In genomic region chr1:26356106-26356505, GRCh38 we compare ENCODE assay signal across 31 cellular contexts. TPM values are rescaled to one million over a fixed set of nuclear protein-coding genes. Genes with fewer than 3 reads are reported as not detected.
DNase-seq lines count a peak whose midpoint lies in the region; ATAC-seq, FAIRE-seq and TF ChIP-seq lines count a peak whose summit lies in the region.
"Had no signal": no experiment of that assay in that cellular context is flagged by ENCODE, and none has a peak within 500 bp of the region (broad histone marks: within the 10 kb centered on the region; RNA-seq: fewer than 3 reads in every experiment).

No MANE protein-coding gene starts in this region.

- no peak overlapping the region for H3K4me2 ChIP-seq in HepG2 (ENCODE audit: low read depth, low read length)
- H3K4me2 ChIP-seq: SK-N-SH had no signal

- H3K4me3 Mint-ChIP-seq in type B pancreatic cell: peak overlapping the region; percentile 52
- H3K4me3 Mint-ChIP-seq: activated CD8-positive, alpha-beta T cell treated with anti-CD3 and anti-CD28 coated beads, Interleukin-2, amount 10 ng/mL, durations not matched to agents 7 days and 5 days; activated naive CD8-positive, alpha-beta T cell treated with anti-CD3 and anti-CD28 coated beads for 36 hours; CD4-positive, alpha-beta memory T cell; naive B cell; T-helper 1 cell treated with Interleukin-12 subunit alpha and Interleukin-12 subunit beta and Interleukin-4 antibody, amounts not matched to agents 30 μg/mL and 1 μg/mL, for 36 hours had no signal

- no peaks in the 10 kb centered on the region for H4K20me1 ChIP-seq in HepG2 (ENCODE audit: insufficient read depth, low read length)

- H3K4me1 ChIP-seq in HepG2 (ENCODE audit: insufficient read depth, low read length) (peaks cover 89% of the 10 kb centered on the region), right lobe of liver (peaks cover 0 to 14% (median 5%) of the 10 kb centered on the region in 4 donors), esophagus squamous epithelium (peaks cover 36 to 100% (median 44%) of the 10 kb centered on the region in 3 donors)

- no peaks in the 10 kb centered on the region for H3K36me3 Mint-ChIP-seq in type B pancreatic cell
- H3K36me3 Mint-ChIP-seq: activated naive CD8-positive, alpha-beta T cell treated with anti-CD3 and anti-CD28 coated beads for 36 hours; CD4-positive, alpha-beta memory T cell; naive B cell had no signal

- TF ChIP-seq POLR2A in HepG2 (IDR thresholded peaks at IDR 0.05; ENCODE audit: insufficient read depth in 1 of 2, low read depth in 2 of 2, low read length in 2 of 2): no peak
- no peak for TF ChIP-seq POLR2A in right lobe of liver (IDR thresholded peaks at IDR 0.05)
- no peak for TF ChIP-seq POLR2A in esophagus squamous epithelium (IDR thresholded peaks at IDR 0.05)

- TF ChIP-seq EP300 in HepG2 (IDR thresholded peaks at IDR 0.05; ENCODE audit: low read depth in 2 of 2, low read length in 2 of 2) (no peak), HepG2 (CRISPR knock-in tag; IDR thresholded peaks at IDR 0.05; ENCODE audit: borderline replicate concordance) (no peak)

- no peak overlapping the region for H3K4me3 ChIP-seq in HepG2 (replicated peaks in 1 of 3; ENCODE audit: insufficient read depth in 1 of 3, low read depth in 2 of 3, low read length in 3 of 3)
- H3K4me3 ChIP-seq in right lobe of liver: no peak overlapping the region
- H3K4me3 ChIP-seq in esophagus squamous epithelium: peak overlapping the region in 1 of 4 donors; percentile 8
- H3K4me3 ChIP-seq: transverse colon had no signal

- peaks cover 19% of the 10 kb centered on the region for H3K4me1 Mint-ChIP-seq in type B pancreatic cell (ENCODE audit: unreplicated experiment)

- no peak for ATAC-seq in HepG2
- no peak for ATAC-seq in right lobe of liver
- ATAC-seq in HG02763 (IDR thresholded peaks at IDR 0.05; ENCODE audit: unreplicated experiment): no peak
- ATAC-seq: activated CD8-positive, alpha-beta T cell treated with anti-CD3 and anti-CD28 coated beads, Interleukin-2, amount 10 ng/mL, durations not matched to agents 7 days and 5 days had no signal

- H3K36me3 ChIP-seq in HepG2 (replicated peaks in 1 of 2; ENCODE audit: control insufficient read depth in 1 of 2, insufficient read depth in 2 of 2, low read length in 2 of 2): no peaks in the 10 kb centered on the region
- no peaks in the 10 kb centered on the region for H3K36me3 ChIP-seq in right lobe of liver
- H3K36me3 ChIP-seq in esophagus squamous epithelium: no peaks in the 10 kb centered on the region
- H3K36me3 ChIP-seq: transverse colon had no signal

- no peaks in the 10 kb centered on the region for H3K9me3 Mint-ChIP-seq in type B pancreatic cell
- H3K9me3 Mint-ChIP-seq: activated naive CD8-positive, alpha-beta T cell treated with anti-CD3 and anti-CD28 coated beads for 36 hours; T-helper 1 cell treated with Interleukin-12 subunit alpha and Interleukin-12 subunit beta and Interleukin-4 antibody, amounts not matched to agents 30 μg/mL and 1 μg/mL, for 36 hours had no signal

- H3K27me3 ChIP-seq in HepG2 (ENCODE audit: control insufficient read depth in 1 of 2, insufficient read depth in 2 of 2, low read length in 2 of 2) (no peaks in the 10 kb centered on the region), right lobe of liver (no peaks in the 10 kb centered on the region), esophagus squamous epithelium (peaks cover 0 to 49% (median 8%) of the 10 kb centered on the region in 4 donors)

- in situ Hi-C loops in HepG2 (cut with HindIII; ENCODE audit: extremely low pct_ligation_motif_present, low pct_unique_long_range_greater_than_20kb): no loop called here

- POLR2A ChIA-PET in HepG2 (lab: Yijun Ruan, JAX): no interaction called here

- intact Hi-C loops in HepG2 (cut with micrococcal nuclease; ENCODE audit: unreplicated experiment): no loop called here
- intact Hi-C loops in right lobe of liver (cut with DNase I): no loop called here
- intact Hi-C loops in esophagus squamous epithelium (cut with DNase I): no loop called here

- H3K9me3 ChIP-seq in HepG2 (ENCODE audit: low read length) (no peaks in the 10 kb centered on the region), right lobe of liver (no peaks in the 10 kb centered on the region), esophagus squamous epithelium (no peaks in the 10 kb centered on the region)
- H3K9me3 ChIP-seq: SK-N-SH, transverse colon had no signal

- no TSS peak for BruUV-seq in HepG2 (replicated peaks; lab: Mats Ljungman, UMichigan)

- peak overlapping the region; percentile 48 for H3K27ac ChIP-seq in HepG2 (ENCODE audit: extremely low read length, insufficient read depth, low read length)
- no peak overlapping the region for H3K27ac ChIP-seq in right lobe of liver
- peak overlapping the region; percentile 85 to 95 (median 92) for H3K27ac ChIP-seq in esophagus squamous epithelium

- peak overlapping the region; percentile 95 for H3K27ac Mint-ChIP-seq in type B pancreatic cell
- H3K27ac Mint-ChIP-seq: activated CD8-positive, alpha-beta T cell treated with anti-CD3 and anti-CD28 coated beads, Interleukin-2, amount 10 ng/mL, durations not matched to agents 7 days and 5 days; activated naive CD8-positive, alpha-beta T cell treated with anti-CD3 and anti-CD28 coated beads for 36 hours had no signal

- H2AFZ ChIP-seq in HepG2 (ENCODE audit: low read length): no peak overlapping the region

- H3K9ac ChIP-seq in HepG2 (ENCODE audit: insufficient read depth, low read depth, low read length): 0 out of 2 replicates have a peak overlapping the region, but pooled peaks have one; percentile 36
- H3K9ac ChIP-seq: SK-N-SH had no signal

- DNase-seq in HepG2 (ENCODE audit: low spot score) (no peak), right lobe of liver (no peak), esophagus squamous epithelium (lab: John Stamatoyannopoulos, UW) (no peak), type B pancreatic cell (ENCODE audit: extremely low spot score, unreplicated experiment) (no peak), NCI-H2196 treated with DMSO at 0.1 percent for 48 hours (lab: John Stamatoyannopoulos, UW; ENCODE audit: unreplicated experiment) (no peak)
- DNase-seq: activated CD4-positive, alpha-beta T cell treated with anti-CD3 and anti-CD28 coated beads for 1 hour; activated CD8-positive, alpha-beta T cell treated with anti-CD3 and anti-CD28 coated beads, Interleukin-2, amount 10 ng/mL, durations not matched to agents 7 days and 5 days; activated naive CD8-positive, alpha-beta T cell treated with anti-CD3 and anti-CD28 coated beads for 36 hours; AML-193; CD4-positive, alpha-beta memory T cell; central memory CD4-positive, alpha-beta T cell; dermis blood vessel endothelial cell; KG1; MM.1S; naive B cell; NCI-H1417; NCI-H2029 treated with DMSO at 0.1 percent for 48 hours; NCI-H2227 treated with DMSO at 0.1 percent for 48 hours; occipital lobe; SK-N-SH; transverse colon had no signal

- WGBS in HepG2 (ENCODE audit: low lambda C conversion rate): 94% methylated on average over 5 of the region's 5 CpGs
- WGBS in right lobe of liver (ENCODE audit: insufficient coverage, low coverage, low lambda C conversion rate, missing lambda C conversion rate): 100% methylated on average over 1 of the region's 5 CpGs
- WGBS in esophagus squamous epithelium, 2 donors: 68 to 73% methylated on average over 3 to 5 of the region's 5 CpGs

- FAIRE-seq in HepG2 (lab: Jason Lieb, UNC): no peak
- FAIRE-seq: A204.1, endometrium, GM12891, keratinocyte had no signal

- TF ChIP-seq RAD21 in HepG2 (CRISPR knock-in tag; IDR thresholded peaks at IDR 0.05): no peak

- H3K79me2 ChIP-seq in HepG2 (ENCODE audit: insufficient read depth, low read length): peaks cover 2% of the 10 kb centered on the region

- CTCF ChIA-PET in HepG2 (lab: Yijun Ruan, JAX; ENCODE audit: low intra/inter-chr PET ratio, low total read pairs): no interaction called here

- TF ChIP-seq CTCF in HepG2 (CRISPR knock-in tag; IDR thresholded peaks at IDR 0.05) (no peak), right lobe of liver (IDR thresholded peaks at IDR 0.05) (no peak), esophagus squamous epithelium (IDR thresholded peaks at IDR 0.05) (no peak), type B pancreatic cell (conservative IDR thresholded peaks at IDR 0.05) (no peak)

- peaks cover 38% of the 10 kb centered on the region for H3K27me3 Mint-ChIP-seq in type B pancreatic cell
- H3K27me3 Mint-ChIP-seq: CD4-positive, alpha-beta memory T cell had no signal

RNA-seq across cellular contexts. Expression of gene CRYBG2, which starts 2.2 kb away (rescaled TPM):
- total RNA-seq in HepG2 (2016; rRNA removed; fragmentation: Illumina TruSeq; extraction: Trizol) (0.39 and 1.3 TPM in 2 replicates), right lobe of liver (1 to 10 TPM in 2 of 6 experiments, under 1 TPM in 1, not detected in 3; 0.81 to 1.9 (median 1.7) TPM), esophagus squamous epithelium (100 to 1,000 TPM in 3 of 4 donors, 10 to 100 TPM in 1; 35.8 to 305 (median 122) TPM), type B pancreatic cell (ENCODE audit: low replicate concordance) (20.0 and 67.7 TPM in 2 replicates)
- total RNA-seq in HepG2 (2016; cell fraction: cytosol; rRNA removed; fragmentation: Illumina TruSeq; extraction: Trizol; ENCODE audit: low read depth): 0.18 TPM in 1 of 2 replicates, not detected in the other
- 0.86 and 1.1 TPM in 2 replicates for total RNA-seq in HepG2 (2016; cell fraction: insoluble cytoplasmic fraction; rRNA removed; fragmentation: Illumina TruSeq; extraction: Trizol)
- total RNA-seq in HepG2 (2016; cell fraction: membrane; rRNA removed; fragmentation: Illumina TruSeq; extraction: Trizol): 0.48 and 0.87 TPM in 2 replicates
- total RNA-seq in HepG2 (2016; cell fraction: nucleus; rRNA removed; fragmentation: Illumina TruSeq; extraction: Trizol): 2.3 TPM in 2 replicates
- polyA plus RNA-seq in HepG2 (2011; rRNA removed): 2.9 and 4.7 TPM in 2 replicates
- 2.0 and 2.5 TPM in 2 replicates for polyA plus RNA-seq in HepG2 (2011; cell fraction: cytosol; rRNA removed)
- polyA plus RNA-seq in HepG2 (2011; cell fraction: nucleus; rRNA removed): 16.5 and 19.4 TPM in 2 replicates
- polyA plus RNA-seq in HepG2 (2012): 2.7 and 3.8 TPM in 2 replicates
- 0.12 and 0.98 TPM in 2 replicates for polyA plus RNA-seq in HepG2 (2016; cell fraction: cytosol; fragmentation: Illumina TruSeq; extraction: Trizol; ENCODE audit: low read depth)
- 1.7 and 1.8 TPM in 2 replicates for polyA plus RNA-seq in HepG2 (2016; cell fraction: insoluble cytoplasmic fraction; fragmentation: Illumina TruSeq; extraction: Trizol; ENCODE audit: low read depth)
- polyA plus RNA-seq in HepG2 (2016; cell fraction: membrane; fragmentation: Illumina TruSeq; extraction: Trizol; ENCODE audit: low read depth): 0.48 and 0.79 TPM in 2 replicates
- 3.4 and 8.9 TPM in 2 replicates for polyA plus RNA-seq in HepG2 (2016; cell fraction: nucleus; fragmentation: Illumina TruSeq; extraction: Trizol; ENCODE audit: insufficient read depth, low read depth)
- 3.5 and 7.2 TPM in 2 replicates for polyA minus RNA-seq in HepG2 (2011; rRNA and poly(A)+ RNA removed; ENCODE audit: low replicate concordance)
- polyA minus RNA-seq in HepG2 (2011; cell fraction: cytosol; rRNA and poly(A)+ RNA removed): 3.4 and 5.1 TPM in 2 replicates
- 7.6 and 9.4 TPM in 2 replicates for polyA minus RNA-seq in HepG2 (2011; cell fraction: nucleus; rRNA and poly(A)+ RNA removed)
- total RNA-seq: dermis blood vessel endothelial cell, glomerular endothelial cell, pulmonary artery endothelial cell had no signal

RNA-seq across cellular contexts. Expression of gene ZNF683, which starts 16.4 kb away (rescaled TPM):
- total RNA-seq in HepG2 (2016; rRNA removed; fragmentation: Illumina TruSeq; extraction: Trizol) (not detected in 2 replicates), right lobe of liver (under 1 TPM in 1 of 6 experiments, not detected in 5; 0.19 TPM), esophagus squamous epithelium (under 1 TPM in 2 of 4 donors, not detected in 2; 0.26 to 0.95 TPM), type B pancreatic cell (ENCODE audit: low replicate concordance) (not detected in 2 replicates)
- total RNA-seq in HepG2 (2016; cell fraction: cytosol; rRNA removed; fragmentation: Illumina TruSeq; extraction: Trizol; ENCODE audit: low read depth): not detected in 2 replicates
- total RNA-seq in HepG2 (2016; cell fraction: insoluble cytoplasmic fraction; rRNA removed; fragmentation: Illumina TruSeq; extraction: Trizol): not detected in 2 replicates
- total RNA-seq in HepG2 (2016; cell fraction: membrane; rRNA removed; fragmentation: Illumina TruSeq; extraction: Trizol): not detected in 2 replicates
- not detected in 2 replicates for total RNA-seq in HepG2 (2016; cell fraction: nucleus; rRNA removed; fragmentation: Illumina TruSeq; extraction: Trizol)
- not detected in 2 replicates for polyA plus RNA-seq in HepG2 (2011; rRNA removed)
- polyA plus RNA-seq in HepG2 (2011; cell fraction: cytosol; rRNA removed): not detected in 2 replicates
- polyA plus RNA-seq in HepG2 (2011; cell fraction: nucleus; rRNA removed): not detected in 2 replicates
- polyA plus RNA-seq in HepG2 (2012): not detected in 2 replicates
- not detected in 2 replicates for polyA plus RNA-seq in HepG2 (2016; cell fraction: cytosol; fragmentation: Illumina TruSeq; extraction: Trizol; ENCODE audit: low read depth)
- polyA plus RNA-seq in HepG2 (2016; cell fraction: insoluble cytoplasmic fraction; fragmentation: Illumina TruSeq; extraction: Trizol; ENCODE audit: low read depth): not detected in 2 replicates
- not detected in 2 replicates for polyA plus RNA-seq in HepG2 (2016; cell fraction: membrane; fragmentation: Illumina TruSeq; extraction: Trizol; ENCODE audit: low read depth)
- not detected in 2 replicates for polyA plus RNA-seq in HepG2 (2016; cell fraction: nucleus; fragmentation: Illumina TruSeq; extraction: Trizol; ENCODE audit: insufficient read depth, low read depth)
- not detected in 2 replicates for polyA minus RNA-seq in HepG2 (2011; rRNA and poly(A)+ RNA removed; ENCODE audit: low replicate concordance)
- polyA minus RNA-seq in HepG2 (2011; cell fraction: cytosol; rRNA and poly(A)+ RNA removed): not detected in 2 replicates
- not detected in 2 replicates for polyA minus RNA-seq in HepG2 (2011; cell fraction: nucleus; rRNA and poly(A)+ RNA removed)
- total RNA-seq: CD4-positive, alpha-beta memory T cell; dermis blood vessel endothelial cell; glomerular endothelial cell; HT-29; occipital lobe; pulmonary artery endothelial cell; transverse colon had no signal
- polyA plus RNA-seq: keratinocyte, SK-N-SH had no signal

RNA-seq across cellular contexts. Expression of gene CD52, which starts 38.3 kb away (rescaled TPM):
- total RNA-seq in HepG2 (2016; rRNA removed; fragmentation: Illumina TruSeq; extraction: Trizol) (not detected in 2 replicates), right lobe of liver (10 to 100 TPM in 2 of 6 experiments, 1 to 10 TPM in 4; 2.8 to 17.6 (median 8.5) TPM), esophagus squamous epithelium (10 to 100 TPM in 2 of 4 donors, 1 to 10 TPM in 2; 1.9 to 22.1 (median 9.4) TPM), type B pancreatic cell (ENCODE audit: low replicate concordance) (0.75 and 0.93 TPM in 2 replicates)
- total RNA-seq in HepG2 (2016; cell fraction: cytosol; rRNA removed; fragmentation: Illumina TruSeq; extraction: Trizol; ENCODE audit: low read depth): not detected in 2 replicates
- total RNA-seq in HepG2 (2016; cell fraction: insoluble cytoplasmic fraction; rRNA removed; fragmentation: Illumina TruSeq; extraction: Trizol): not detected in 2 replicates
- not detected in 2 replicates for total RNA-seq in HepG2 (2016; cell fraction: membrane; rRNA removed; fragmentation: Illumina TruSeq; extraction: Trizol)
- not detected in 2 replicates for total RNA-seq in HepG2 (2016; cell fraction: nucleus; rRNA removed; fragmentation: Illumina TruSeq; extraction: Trizol)
- polyA plus RNA-seq in HepG2 (2011; rRNA removed): 0.32 and 0.93 TPM in 2 replicates
- 0.81 TPM in 2 replicates for polyA plus RNA-seq in HepG2 (2011; cell fraction: cytosol; rRNA removed)
- polyA plus RNA-seq in HepG2 (2011; cell fraction: nucleus; rRNA removed): not detected in 2 replicates
- not detected in 2 replicates for polyA plus RNA-seq in HepG2 (2012)
- polyA plus RNA-seq in HepG2 (2016; cell fraction: cytosol; fragmentation: Illumina TruSeq; extraction: Trizol; ENCODE audit: low read depth): not detected in 2 replicates
- polyA plus RNA-seq in HepG2 (2016; cell fraction: insoluble cytoplasmic fraction; fragmentation: Illumina TruSeq; extraction: Trizol; ENCODE audit: low read depth): not detected in 2 replicates
- polyA plus RNA-seq in HepG2 (2016; cell fraction: membrane; fragmentation: Illumina TruSeq; extraction: Trizol; ENCODE audit: low read depth): not detected in 2 replicates
- polyA plus RNA-seq in HepG2 (2016; cell fraction: nucleus; fragmentation: Illumina TruSeq; extraction: Trizol; ENCODE audit: insufficient read depth, low read depth): not detected in 2 replicates
- 0.44 and 1.2 TPM in 2 replicates for polyA minus RNA-seq in HepG2 (2011; rRNA and poly(A)+ RNA removed; ENCODE audit: low replicate concordance)
- not detected in 2 replicates for polyA minus RNA-seq in HepG2 (2011; cell fraction: cytosol; rRNA and poly(A)+ RNA removed)
- not detected in 2 replicates for polyA minus RNA-seq in HepG2 (2011; cell fraction: nucleus; rRNA and poly(A)+ RNA removed)
- total RNA-seq: dermis blood vessel endothelial cell, glomerular endothelial cell, pulmonary artery endothelial cell had no signal
- polyA plus RNA-seq: SK-N-SH had no signal

RNA-seq across cellular contexts. Expression of gene UBXN11, which starts 49.7 kb away (rescaled TPM):
- total RNA-seq in HepG2 (2016; rRNA removed; fragmentation: Illumina TruSeq; extraction: Trizol) (3.2 and 9.3 TPM in 2 replicates), right lobe of liver (10 to 100 TPM in 1 of 6 experiments, 1 to 10 TPM in 5; 4.3 to 11.3 (median 7.0) TPM), esophagus squamous epithelium (1 to 10 TPM; 3.2 to 9.2 (median 3.7) TPM), type B pancreatic cell (ENCODE audit: low replicate concordance) (27.1 and 50.5 TPM in 2 replicates)
- total RNA-seq in HepG2 (2016; cell fraction: cytosol; rRNA removed; fragmentation: Illumina TruSeq; extraction: Trizol; ENCODE audit: low read depth): 4.9 and 5.3 TPM in 2 replicates
- total RNA-seq in HepG2 (2016; cell fraction: insoluble cytoplasmic fraction; rRNA removed; fragmentation: Illumina TruSeq; extraction: Trizol): 3.0 and 8.5 TPM in 2 replicates
- total RNA-seq in HepG2 (2016; cell fraction: membrane; rRNA removed; fragmentation: Illumina TruSeq; extraction: Trizol): 4.4 and 5.7 TPM in 2 replicates
- 15.9 and 19.3 TPM in 2 replicates for total RNA-seq in HepG2 (2016; cell fraction: nucleus; rRNA removed; fragmentation: Illumina TruSeq; extraction: Trizol)
- 10.3 and 10.4 TPM in 2 replicates for polyA plus RNA-seq in HepG2 (2011; rRNA removed)
- 3.0 and 5.8 TPM in 2 replicates for polyA plus RNA-seq in HepG2 (2011; cell fraction: cytosol; rRNA removed)
- polyA plus RNA-seq in HepG2 (2011; cell fraction: nucleus; rRNA removed): 81.6 and 111 TPM in 2 replicates
- 4.8 and 5.2 TPM in 2 replicates for polyA plus RNA-seq in HepG2 (2012)
- polyA plus RNA-seq in HepG2 (2016; cell fraction: cytosol; fragmentation: Illumina TruSeq; extraction: Trizol; ENCODE audit: low read depth): 7.2 and 9.0 TPM in 2 replicates
- polyA plus RNA-seq in HepG2 (2016; cell fraction: insoluble cytoplasmic fraction; fragmentation: Illumina TruSeq; extraction: Trizol; ENCODE audit: low read depth): 6.4 and 8.0 TPM in 2 replicates
- 8.8 and 9.0 TPM in 2 replicates for polyA plus RNA-seq in HepG2 (2016; cell fraction: membrane; fragmentation: Illumina TruSeq; extraction: Trizol; ENCODE audit: low read depth)
- 64.2 and 68.2 TPM in 2 replicates for polyA plus RNA-seq in HepG2 (2016; cell fraction: nucleus; fragmentation: Illumina TruSeq; extraction: Trizol; ENCODE audit: insufficient read depth, low read depth)
- polyA minus RNA-seq in HepG2 (2011; rRNA and poly(A)+ RNA removed; ENCODE audit: low replicate concordance): 4.3 and 43.2 TPM in 2 replicates
- 1.2 and 2.0 TPM in 2 replicates for polyA minus RNA-seq in HepG2 (2011; cell fraction: cytosol; rRNA and poly(A)+ RNA removed)
- 8.6 and 11.5 TPM in 2 replicates for polyA minus RNA-seq in HepG2 (2011; cell fraction: nucleus; rRNA and poly(A)+ RNA removed)

RNA-seq across cellular contexts. Expression of gene LIN28A, which starts 54.5 kb away (rescaled TPM):
- total RNA-seq in HepG2 (2016; rRNA removed; fragmentation: Illumina TruSeq; extraction: Trizol) (0.04 TPM in 1 of 2 replicates, not detected in the other), right lobe of liver (under 1 TPM in 1 of 6 experiments, not detected in 5; 0.09 TPM), esophagus squamous epithelium (not detected), type B pancreatic cell (ENCODE audit: low replicate concordance) (3.1 and 26.2 TPM in 2 replicates)
- not detected in 2 replicates for total RNA-seq in HepG2 (2016; cell fraction: cytosol; rRNA removed; fragmentation: Illumina TruSeq; extraction: Trizol; ENCODE audit: low read depth)
- 0.02 TPM in 1 of 2 replicates, not detected in the other for total RNA-seq in HepG2 (2016; cell fraction: insoluble cytoplasmic fraction; rRNA removed; fragmentation: Illumina TruSeq; extraction: Trizol)
- not detected in 2 replicates for total RNA-seq in HepG2 (2016; cell fraction: membrane; rRNA removed; fragmentation: Illumina TruSeq; extraction: Trizol)
- not detected in 2 replicates for total RNA-seq in HepG2 (2016; cell fraction: nucleus; rRNA removed; fragmentation: Illumina TruSeq; extraction: Trizol)
- 0.01 TPM in 1 of 2 replicates, not detected in the other for polyA plus RNA-seq in HepG2 (2011; rRNA removed)
- 0.01 TPM in 1 of 2 replicates, not detected in the other for polyA plus RNA-seq in HepG2 (2011; cell fraction: cytosol; rRNA removed)
- 0.05 and 0.07 TPM in 2 replicates for polyA plus RNA-seq in HepG2 (2011; cell fraction: nucleus; rRNA removed)
- 0.05 TPM in 1 of 2 replicates, not detected in the other for polyA plus RNA-seq in HepG2 (2012)
- polyA plus RNA-seq in HepG2 (2016; cell fraction: cytosol; fragmentation: Illumina TruSeq; extraction: Trizol; ENCODE audit: low read depth): not detected in 2 replicates
- not detected in 2 replicates for polyA plus RNA-seq in HepG2 (2016; cell fraction: insoluble cytoplasmic fraction; fragmentation: Illumina TruSeq; extraction: Trizol; ENCODE audit: low read depth)
- polyA plus RNA-seq in HepG2 (2016; cell fraction: membrane; fragmentation: Illumina TruSeq; extraction: Trizol; ENCODE audit: low read depth): not detected in 2 replicates
- not detected in 2 replicates for polyA plus RNA-seq in HepG2 (2016; cell fraction: nucleus; fragmentation: Illumina TruSeq; extraction: Trizol; ENCODE audit: insufficient read depth, low read depth)
- 0.04 TPM in 1 of 2 replicates, not detected in the other for polyA minus RNA-seq in HepG2 (2011; rRNA and poly(A)+ RNA removed; ENCODE audit: low replicate concordance)
- not detected in 2 replicates for polyA minus RNA-seq in HepG2 (2011; cell fraction: cytosol; rRNA and poly(A)+ RNA removed)
- polyA minus RNA-seq in HepG2 (2011; cell fraction: nucleus; rRNA and poly(A)+ RNA removed): not detected in 2 replicates
- total RNA-seq: activated CD8-positive, alpha-beta T cell treated with anti-CD3 and anti-CD28 coated beads, Interleukin-2, amount 10 ng/mL, durations not matched to agents 7 days and 5 days; activated naive CD8-positive, alpha-beta T cell treated with anti-CD3 and anti-CD28 coated beads for 36 hours; CD4-positive, alpha-beta memory T cell; dermis blood vessel endothelial cell; HT-29; liver; occipital lobe; pulmonary artery endothelial cell; transverse colon had no signal
- polyA plus RNA-seq: CD4-positive, alpha-beta memory T cell; keratinocyte; liver; SK-N-SH had no signal

Comparison
In these comparisons a context has a peak if more than half of its experiments do, and no peak if none do; other contexts are left out.
1. H3K27ac ChIP-seq: peak in HepG2 (single experiment) and esophagus squamous epithelium (4 of 4); none in right lobe of liver (0 of 3).